1 cellular context compared by ENCODE assay signal in genomic region chr22:32653823-32654222, GRCh38.
A peak's percentile ranks its signal among the peaks of the same experiment; 100 is the strongest.
TF ChIP-seq lines count a peak whose summit lies in the region.

No MANE protein-coding gene starts in this region.

TF ChIP-seq in HepG2, 621 proteins besides CTCF, POLR2A, EP300 and RAD21 (continued from another document and continues in another):
- TF ChIP-seq POGZ (CRISPR knock-in tag; IDR thresholded peaks at IDR 0.05) (peak; percentile 39; the same call in 1 of the 2 replicates), FLYWCH1 (CRISPR knock-in tag; IDR thresholded peaks at IDR 0.05) (no peak), PHF5A (CRISPR knock-in tag; IDR thresholded peaks at IDR 0.05; ENCODE audit: low read depth, unreplicated experiment) (no peak), ZNF720 (CRISPR knock-in tag; IDR thresholded peaks at IDR 0.05) (no peak), ZNF550 (CRISPR knock-in tag; IDR thresholded peaks at IDR 0.05; ENCODE audit: borderline replicate concordance) (no peak), ZNF430 (CRISPR knock-in tag; IDR thresholded peaks at IDR 0.05) (no peak), KDM4B (CRISPR knock-in tag; IDR thresholded peaks at IDR 0.05) (no peak), ZBTB38 (CRISPR knock-in tag; IDR thresholded peaks at IDR 0.05) (peak; percentile 53; the same call in 1 of the 2 replicates), SP2 (CRISPR knock-in tag; IDR thresholded peaks at IDR 0.05) (no peak), HIC2 (CRISPR knock-in tag; IDR thresholded peaks at IDR 0.05; ENCODE audit: low read depth) (peak; percentile 61; the same call in 1 of the 2 replicates), IRF2 (CRISPR knock-in tag; IDR thresholded peaks at IDR 0.05) (no peak), MYC (CRISPR knock-in tag; IDR thresholded peaks at IDR 0.05; ENCODE audit: borderline replicate concordance) (peak; percentile 53; the same call in 1 of the 2 replicates), IRX3 (CRISPR knock-in tag; IDR thresholded peaks at IDR 0.05; ENCODE audit: borderline replicate concordance, low read depth) (no peak), ZNF253 (CRISPR knock-in tag; IDR thresholded peaks at IDR 0.05; ENCODE audit: borderline replicate concordance) (no peak), ZNF574 (CRISPR knock-in tag; IDR thresholded peaks at IDR 0.05) (peak; percentile 12; the same call in 1 of the 2 replicates), KLF9 (CRISPR knock-in tag; IDR thresholded peaks at IDR 0.05; ENCODE audit: low read depth) (no peak), ZKSCAN8 (CRISPR knock-in tag; IDR thresholded peaks at IDR 0.05; ENCODE audit: borderline replicate concordance) (no peak), ZFAT (CRISPR knock-in tag; conservative IDR thresholded peaks at IDR 0.05) (no peak), GFI1 (CRISPR knock-in tag; IDR thresholded peaks at IDR 0.05; ENCODE audit: borderline replicate concordance) (no peak), ZKSCAN5 (CRISPR knock-in tag; IDR thresholded peaks at IDR 0.05) (no peak), KLF16 (CRISPR knock-in tag; IDR thresholded peaks at IDR 0.05) (no peak), THAP11 (CRISPR knock-in tag; IDR thresholded peaks at IDR 0.05) (no peak), ZNF24 (IDR thresholded peaks at IDR 0.05) (peak; percentile 64), GPN1 (CRISPR knock-in tag; IDR thresholded peaks at IDR 0.05; ENCODE audit: borderline replicate concordance) (no peak), ZXDC (CRISPR knock-in tag; IDR thresholded peaks at IDR 0.05) (no peak), MTF2 (CRISPR knock-in tag; IDR thresholded peaks at IDR 0.05; ENCODE audit: borderline replicate concordance) (no peak), ATF3 (CRISPR knock-in tag; IDR thresholded peaks at IDR 0.05) (no peak), ARID2 (CRISPR knock-in tag; IDR thresholded peaks at IDR 0.05; ENCODE audit: borderline replicate concordance) (no peak), AFF4 (CRISPR knock-in tag; IDR thresholded peaks at IDR 0.05) (no peak), CEBPG (CRISPR knock-in tag; IDR thresholded peaks at IDR 0.05) (no peak), SUZ12 (IDR thresholded peaks at IDR 0.05; ENCODE audit: low read depth, low read length) (no peak), ARID4A (CRISPR knock-in tag; IDR thresholded peaks at IDR 0.05; ENCODE audit: borderline replicate concordance) (peak; percentile 16; the same call in 1 of the 2 replicates), ZNF780A (CRISPR knock-in tag; IDR thresholded peaks at IDR 0.05) (no peak), RXRB (CRISPR knock-in tag; IDR thresholded peaks at IDR 0.05; ENCODE audit: borderline replicate concordance) (peak; percentile 87), ZFP36L1 (CRISPR knock-in tag; IDR thresholded peaks at IDR 0.05) (no peak), ZMYM3 (CRISPR knock-in tag; IDR thresholded peaks at IDR 0.05) (peak; percentile 54; the same call in 1 of the 2 replicates), ZNF263 (CRISPR knock-in tag; IDR thresholded peaks at IDR 0.05) (no peak), TAF15 (IDR thresholded peaks at IDR 0.05; ENCODE audit: low read depth, low read length, poor library complexity, severe bottlenecking) (no peak), MEIS1 (CRISPR knock-in tag; IDR thresholded peaks at IDR 0.05; ENCODE audit: borderline replicate concordance) (no peak), CENPT (CRISPR knock-in tag; IDR thresholded peaks at IDR 0.05; ENCODE audit: low read depth) (no peak), IRF9 (CRISPR knock-in tag; IDR thresholded peaks at IDR 0.05; ENCODE audit: borderline replicate concordance) (no peak), ZNF10 (CRISPR knock-in tag; IDR thresholded peaks at IDR 0.05; ENCODE audit: borderline replicate concordance, low read depth) (no peak), MAFG (CRISPR knock-in tag; IDR thresholded peaks at IDR 0.05) (no peak)
